ENCODE assay signal across 15 cellular contexts in the genomic region with DNA sequence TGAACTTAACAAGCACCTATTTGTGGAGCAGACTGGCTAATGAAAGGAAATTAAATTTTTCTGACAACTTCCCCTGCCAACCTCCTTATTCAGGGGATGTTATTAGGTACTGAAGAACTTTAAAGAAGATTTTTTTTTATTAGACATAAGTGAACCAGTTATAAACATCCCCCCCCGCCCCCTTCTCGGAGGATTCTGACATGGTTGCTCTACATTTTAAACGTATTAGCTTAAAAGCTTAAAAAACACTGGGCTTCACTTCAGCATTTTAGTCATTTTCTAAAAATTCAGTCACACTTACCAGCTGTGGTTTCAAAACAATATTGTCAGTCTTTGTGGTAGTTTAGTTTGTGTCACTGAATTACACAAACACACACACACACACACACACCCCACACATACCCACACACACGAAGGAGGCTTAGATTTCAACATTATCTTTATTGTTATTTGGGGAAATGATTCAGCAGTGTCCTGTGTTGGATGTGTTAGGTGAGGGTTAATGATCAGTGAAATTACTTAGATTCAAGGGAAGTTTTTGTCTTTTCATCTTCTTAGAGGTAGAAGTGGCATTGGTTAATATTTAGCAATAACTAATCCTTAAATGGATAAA.
DNase-seq lines count a peak whose midpoint lies in the region; ATAC-seq lines count a peak whose summit lies in the region.
"Had no signal": no experiment of that assay in that cellular context is flagged by ENCODE, and none has a peak within 500 bp of the region (broad histone marks: within the 10 kb centered on the region; RNA-seq: fewer than 3 reads in every experiment).

No MANE protein-coding gene starts in this region.

- no peaks in the 10 kb centered on the region for H3K27me3 ChIP-seq in ACC112 (ENCODE audit: insufficient read depth, low read length)
- H3K27me3 ChIP-seq: sigmoid colon, testis had no signal

- peak; percentile 45 for ATAC-seq in HG03175 (IDR thresholded peaks at IDR 0.05; ENCODE audit: unreplicated experiment)
- ATAC-seq: activated naive CD4-positive, alpha-beta T cell treated with anti-CD3 and anti-CD28 coated beads, Interleukin-2, amount 50 U/mL, for 72 hours had no signal

- peak overlapping the region; percentile 46 for H3K4me3 ChIP-seq in ACC112 (ENCODE audit: low read depth, low read length)
- H3K4me3 ChIP-seq: sigmoid colon, testis had no signal

- H2AFZ ChIP-seq in ACC112 (ENCODE audit: low read length, unreplicated experiment) = no peak overlapping the region

- peaks cover 24% of the 10 kb centered on the region for H3K4me1 ChIP-seq in ACC112 (ENCODE audit: control insufficient read depth, insufficient read depth, low read length, unreplicated experiment)
- H3K4me1 ChIP-seq: testis had no signal

- peak; percentile 37 for DNase-seq in astrocyte of the hippocampus (ENCODE audit: low read depth, low spot score)
- DNase-seq in kidney tubule cell (ENCODE audit: low spot score) = peak; percentile 92
- DNase-seq in NCI-H2081 treated with DMSO at 0.1 percent for 48 hours (lab: John Stamatoyannopoulos, UW) = no peak
- no peak for DNase-seq in NCI-H1436 (lab: John Stamatoyannopoulos, UW)
- no peak for DNase-seq in activated CD8-positive, alpha-beta memory T cell treated with anti-CD3 and anti-CD28 coated beads, Interleukin-2, amount 50 U/mL, for 48 hours
- DNase-seq in SKM-1 (lab: John Stamatoyannopoulos, UW; ENCODE audit: unreplicated experiment) = no peak
- DNase-seq: activated CD8-positive, alpha-beta memory T cell treated with anti-CD3 and anti-CD28 coated beads for 24 hours; GF-D8; NCI-H2029; sigmoid colon; T1000; testis had no signal

- peak overlapping the region; percentile 75 for H3K27ac ChIP-seq in ACC112 (ENCODE audit: low read depth, low read length)
- H3K27ac ChIP-seq: sigmoid colon, testis had no signal

- H3K79me2 ChIP-seq in ACC112 (ENCODE audit: control insufficient read depth, insufficient read depth, low read length, unreplicated experiment) = no peaks in the 10 kb centered on the region

- H3K36me3 ChIP-seq in ACC112 (ENCODE audit: insufficient read depth, low read length) = no peaks in the 10 kb centered on the region
- H3K36me3 ChIP-seq: sigmoid colon had no signal

Comparison
In these comparisons a context has a peak if more than half of its experiments do, and no peak if none do; other contexts are left out.
1. DNase-seq: peak in astrocyte of the hippocampus (single experiment) and kidney tubule cell (single experiment); none in NCI-H2081 treated with DMSO at 0.1 percent for 48 hours (single experiment), NCI-H1436 (single experiment), activated CD8-positive, alpha-beta memory T cell treated with anti-CD3 and anti-CD28 coated beads, Interleukin-2, amount 50 U/mL, for 48 hours (single experiment) and SKM-1 (single experiment).